19 cellular contexts compared by ENCODE assay signal in the genomic region with DNA sequence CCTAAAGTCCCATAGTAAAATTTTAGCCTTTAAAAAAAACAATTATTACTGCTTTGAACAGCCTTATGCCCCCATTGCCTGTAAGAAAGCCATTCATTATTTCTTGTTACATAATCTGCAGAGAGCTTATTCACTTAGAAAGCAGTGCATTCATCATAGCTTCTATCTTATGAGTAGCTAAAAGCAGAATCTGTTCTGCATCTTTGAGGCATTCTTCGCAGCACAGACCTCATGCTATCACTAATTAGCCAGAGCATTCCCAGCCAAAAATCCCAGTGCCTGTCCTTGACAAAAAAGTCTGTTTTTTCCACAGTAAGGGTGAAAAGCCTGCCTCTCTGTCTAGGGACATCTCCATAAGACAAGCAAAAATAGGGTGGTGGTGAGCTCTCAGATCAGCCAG.
DNase-seq lines count a peak whose midpoint lies in the region; ATAC-seq, FAIRE-seq and TF ChIP-seq lines count a peak whose summit lies in the region.
"Had no signal": no experiment of that assay in that cellular context is flagged by ENCODE, and none has a peak within 500 bp of the region (broad histone marks: within the 10 kb centered on the region; RNA-seq: fewer than 3 reads in every experiment).

No MANE protein-coding gene starts in this region.

- no peaks in the 10 kb centered on the region for H4K20me1 ChIP-seq in astrocyte (ENCODE audit: insufficient read depth, low read length)
- H4K20me1 ChIP-seq: BLaER1 had no signal

- H3K4me1 ChIP-seq in astrocyte (ENCODE audit: insufficient read depth, low read length), result peaks cover 6% of the 10 kb centered on the region
- no peaks in the 10 kb centered on the region for H3K4me1 ChIP-seq in mesodermal cell (ENCODE audit: control insufficient read depth, insufficient read depth, low read length, poor library complexity, severe bottlenecking)
- no peaks in the 10 kb centered on the region for H3K4me1 ChIP-seq in kidney (ENCODE audit: control insufficient read depth in 1 of 2, insufficient read depth in 1 of 2, low read depth in 1 of 2, low read length in 2 of 2)
- H3K4me1 ChIP-seq: BLaER1, Caco-2, Peyer's patch had no signal

- no peak overlapping the region for H3K27ac Mint-ChIP-seq in astrocyte (ENCODE audit: unreplicated experiment)
- H3K27ac Mint-ChIP-seq: CD4-positive, alpha-beta memory T cell had no signal

- H3K36me3 Mint-ChIP-seq in astrocyte (ENCODE audit: low read depth, unreplicated experiment), result no peaks in the 10 kb centered on the region
- H3K36me3 Mint-ChIP-seq: CD4-positive, alpha-beta memory T cell had no signal

- H3K4me3 ChIP-seq in astrocyte (ENCODE audit: insufficient read depth, low read depth, low read length), result no peak overlapping the region
- no peak overlapping the region for H3K4me3 ChIP-seq in mesodermal cell (ENCODE audit: extremely low read depth, insufficient read depth, low read length, poor library complexity, severe bottlenecking)
- H3K4me3 ChIP-seq in kidney (ENCODE audit: low read length in 2 of 2), result no peak overlapping the region
- H3K4me3 ChIP-seq: BLaER1, GM12878, Peyer's patch had no signal

- H2AFZ ChIP-seq in astrocyte (ENCODE audit: low read depth, low read length), result no peak overlapping the region

- WGBS in mesodermal cell (ENCODE audit: insufficient coverage in 2 of 2), 2 experiments, result 100% methylated on average over 1 of the region's 1 CpG

- H3K27ac ChIP-seq in astrocyte (ENCODE audit: low read depth, low read length) (no peak overlapping the region), mesodermal cell (ENCODE audit: low read depth, low read length, severe bottlenecking) (peak overlapping the region; percentile 18), kidney (ENCODE audit: low read depth in 2 of 2, low read length in 2 of 2) (no peak overlapping the region)
- H3K27ac ChIP-seq: BLaER1, Peyer's patch had no signal

- DNase-seq in NCI-H1694 treated with DMSO at 0.1 percent for 48 hours (lab: John Stamatoyannopoulos, UW) (peak; percentile 86), astrocyte (ENCODE audit: low read depth) (peak; percentile 20), kidney (no peak), CD1c-positive myeloid dendritic cell (ENCODE audit: extremely low spot score) (no peak)
- no peak for DNase-seq in stimulated activated naive CD8-positive, alpha-beta T cell treated with anti-CD3 and anti-CD28 coated beads, Interleukin-15, Interleukin-2, amounts not matched to agents 100 U/mL and 50 U/mL, for 24 hours
- DNase-seq: Caco-2; CD4-positive, alpha-beta memory T cell; DMS79 treated with DMSO at 0.1 percent for 48 hours; Karpas-422; MV-4-11; NCI-H1105 treated with DMSO at 0.1 percent for 48 hours; NCI-H510A; NCI-H748 treated with DMSO at 0.1 percent for 48 hours; Peyer's patch had no signal

- H3K27me3 ChIP-seq in astrocyte (ENCODE audit: insufficient read depth, low read length), result no peaks in the 10 kb centered on the region
- H3K27me3 ChIP-seq: BLaER1, Peyer's patch had no signal

- H3K9me3 ChIP-seq in astrocyte (ENCODE audit: insufficient read depth, low read depth, low read length) (no peaks in the 10 kb centered on the region), mesodermal cell (ENCODE audit: control insufficient read depth, low read length) (no peaks in the 10 kb centered on the region), kidney (ENCODE audit: control insufficient read depth in 1 of 2, low read length in 2 of 2) (no peaks in the 10 kb centered on the region)
- H3K9me3 ChIP-seq: BLaER1, Caco-2, Peyer's patch had no signal

- H3K9me3 Mint-ChIP-seq in astrocyte (ENCODE audit: unreplicated experiment), result no peaks in the 10 kb centered on the region

- H3K36me3 ChIP-seq in astrocyte (ENCODE audit: insufficient read depth, low read length) (no peaks in the 10 kb centered on the region), mesodermal cell (ENCODE audit: control insufficient read depth, insufficient read depth, low read length) (no peaks in the 10 kb centered on the region), kidney (ENCODE audit: control insufficient read depth in 1 of 2, insufficient read depth in 2 of 2, low read length in 2 of 2) (no peaks in the 10 kb centered on the region)
- H3K36me3 ChIP-seq: Peyer's patch had no signal

- H3K4me3 Mint-ChIP-seq in astrocyte (ENCODE audit: unreplicated experiment), result no peak overlapping the region
- H3K4me3 Mint-ChIP-seq: CD4-positive, alpha-beta memory T cell had no signal

- TF ChIP-seq CTCF in astrocyte (IDR thresholded peaks at IDR 0.05; ENCODE audit: insufficient read depth, low read depth, low read length), result no peak
- no peak for TF ChIP-seq CTCF in kidney (IDR thresholded peaks at IDR 0.05; ENCODE audit: borderline replicate concordance, extremely low read depth, insufficient read depth)

- no peaks in the 10 kb centered on the region for H3K27me3 Mint-ChIP-seq in astrocyte (ENCODE audit: low read depth, unreplicated experiment)
- H3K27me3 Mint-ChIP-seq: CD4-positive, alpha-beta memory T cell had no signal

- H3K9ac ChIP-seq in astrocyte (ENCODE audit: low read length), result no peak overlapping the region
- H3K9ac ChIP-seq in kidney (ENCODE audit: low read length in 2 of 2), result no peak overlapping the region
- H3K9ac ChIP-seq: BLaER1 had no signal

- no peaks in the 10 kb centered on the region for H3K79me2 ChIP-seq in astrocyte (ENCODE audit: insufficient read depth, low read length)

- ATAC-seq in HG03045 (IDR thresholded peaks at IDR 0.05; ENCODE audit: unreplicated experiment), result no peak
- no peak for ATAC-seq in stimulated activated naive CD8-positive, alpha-beta T cell treated with anti-CD3 and anti-CD28 coated beads, Interleukin-15, Interleukin-2, amounts not matched to agents 100 U/mL and 50 U/mL, for 24 hours
- ATAC-seq: GM12878 had no signal

- peaks cover 16% of the 10 kb centered on the region for H3K4me1 Mint-ChIP-seq in astrocyte (ENCODE audit: low read depth, unreplicated experiment)
- H3K4me1 Mint-ChIP-seq: CD4-positive, alpha-beta memory T cell had no signal

- intact Hi-C loops in kidney (cut with DNase I), result no loop called here

- no peak overlapping the region for H3K4me2 ChIP-seq in astrocyte (ENCODE audit: low read length)
- H3K4me2 ChIP-seq: BLaER1 had no signal

- peak; percentile 9 for FAIRE-seq in astrocyte (lab: Jason Lieb, UNC)
- no peak for FAIRE-seq in kidney (lab: Jason Lieb, UNC)
- FAIRE-seq: GM12878, H54 had no signal

Comparison
In these comparisons a context has a peak if more than half of its experiments do, and no peak if none do; other contexts are left out.
1. DNase-seq: peak in NCI-H1694 treated with DMSO at 0.1 percent for 48 hours (single experiment) and astrocyte (single experiment); none in stimulated activated naive CD8-positive, alpha-beta T cell treated with anti-CD3 and anti-CD28 coated beads, Interleukin-15, Interleukin-2, amounts not matched to agents 100 U/mL and 50 U/mL, for 24 hours (single experiment), kidney (single experiment) and CD1c-positive myeloid dendritic cell (single experiment).